ENCODE assay signal across 8 cellular contexts in genomic region chr19:41785653-41786052, GRCh38. TPM values are rescaled to one million over a fixed set of nuclear protein-coding genes. Genes with fewer than 3 reads are reported as not detected.
DNase-seq lines count a peak whose midpoint lies in the region; ATAC-seq and TF ChIP-seq lines count a peak whose summit lies in the region.

No MANE protein-coding gene starts in this region.

- H3K79me2 ChIP-seq in KMS-11 (ENCODE audit: insufficient read depth, low read depth) (no peaks in the 10 kb centered on the region), OCI-LY7 (ENCODE audit: insufficient read depth, low read depth, low read length) (no peaks in the 10 kb centered on the region)

- POLR2A ChIA-PET in OCI-LY7 (lab: Charles Lee) = interaction anchor here (1.1 to 1.4 kb wide), 2 partner anchors 10 to 60 kb away, joined by 3 read pairs; partner anchors contain the start of gene CEACAM3

- BruUV-seq in OCI-LY7 (replicated peaks; lab: Mats Ljungman, UMichigan) = no TSS peak

- 2 to 3% methylated on average over 10 of the region's 10 CpGs for WGBS in thyroid gland, 2 donors

- H3K27me3 ChIP-seq in KMS-11 (ENCODE audit: insufficient read depth, low read depth) (peaks cover 79% of the 10 kb centered on the region), neutrophil (no peaks in the 10 kb centered on the region), thyroid gland (no peaks in the 10 kb centered on the region)

- H2AFZ ChIP-seq in KMS-11 (ENCODE audit: low read depth) (0 out of 2 replicates have a peak overlapping the region, but pooled peaks have one; percentile 3), OCI-LY7 (ENCODE audit: low read length) (peak overlapping the region; percentile 98)

- H3K4me3 ChIP-seq in KMS-11 (IDR thresholded peaks at IDR 0.05; ENCODE audit: insufficient read depth, low read depth, low read length) (no peak overlapping the region), OCI-LY7 (ENCODE audit: low read depth, low read length, poor library complexity, severe bottlenecking) (peak overlapping the region; percentile 15), neutrophil (ENCODE audit: low read depth in 1 of 2, low read length in 1 of 2) (peak overlapping the region; percentile 45 to 54), thyroid gland (replicated peaks in 1 of 3) (no peak overlapping the region)

- no peaks in the 10 kb centered on the region for H3K9me2 ChIP-seq in OCI-LY7 (ENCODE audit: insufficient read depth, low read length)

- H3K4me2 ChIP-seq in KMS-11 (no peak overlapping the region), OCI-LY7 (ENCODE audit: low read length) (peak overlapping the region; percentile 52)

- peak; percentile 86 for DNase-seq in DMS53 treated with DMSO at 0.1 percent for 48 hours (lab: John Stamatoyannopoulos, UW; ENCODE audit: unreplicated experiment)
- DNase-seq in OCI-LY7 (ENCODE audit: low spot score) = peak; percentile 88
- peak; percentile 65 for DNase-seq in activated T-cell treated with anti-CD3 and anti-CD28 coated beads, Interleukin-2, amount 50 U/mL, for 1 hour
- peak; percentile 67 for DNase-seq in fibroblast of peridontal ligament (ENCODE audit: extremely low read depth)
- peak; percentile 56 to 66 for DNase-seq in thyroid gland

- no peaks in the 10 kb centered on the region for H3K36me3 ChIP-seq in KMS-11 (ENCODE audit: insufficient read depth)
- no peaks in the 10 kb centered on the region for H3K36me3 ChIP-seq in OCI-LY7 (ENCODE audit: insufficient read depth, low read length)
- H3K36me3 ChIP-seq in neutrophil = no peaks in the 10 kb centered on the region
- H3K36me3 ChIP-seq in thyroid gland = no peaks in the 10 kb centered on the region

- no peak for TF ChIP-seq POLR2A in thyroid gland (IDR thresholded peaks at IDR 0.05)

- H3K27ac ChIP-seq in KMS-11 (no peak overlapping the region), OCI-LY7 (ENCODE audit: low read depth, low read length, poor library complexity, severe bottlenecking) (no peak overlapping the region), neutrophil (peak overlapping the region; percentile 79), thyroid gland (no peak overlapping the region)

- H4K20me1 ChIP-seq in KMS-11 (ENCODE audit: insufficient read depth) = no peaks in the 10 kb centered on the region
- H4K20me1 ChIP-seq in OCI-LY7 (ENCODE audit: insufficient read depth, low read length) = no peaks in the 10 kb centered on the region

- H3K9me3 ChIP-seq in OCI-LY7 (ENCODE audit: low read length) = no peaks in the 10 kb centered on the region
- H3K9me3 ChIP-seq in neutrophil = no peaks in the 10 kb centered on the region
- H3K9me3 ChIP-seq in thyroid gland = no peaks in the 10 kb centered on the region

- H3K4me1 ChIP-seq in KMS-11 (ENCODE audit: low read depth, poor library complexity, severe bottlenecking) (no peaks in the 10 kb centered on the region), OCI-LY7 (ENCODE audit: insufficient read depth, low read length, poor library complexity, severe bottlenecking) (peaks cover 22% of the 10 kb centered on the region), neutrophil (ENCODE audit: control insufficient read depth in 1 of 2, insufficient read depth in 1 of 2, low read depth in 1 of 2, low read length in 1 of 2) (peaks cover 41 to 45% of the 10 kb centered on the region in 2 experiments), thyroid gland (no peaks in the 10 kb centered on the region)

- TF ChIP-seq CTCF in KMS-11 (conservative IDR thresholded peaks at IDR 0.05; ENCODE audit: low read depth, low read length) = peak; percentile 94
- peak; percentile 94 for TF ChIP-seq CTCF in OCI-LY7 (conservative IDR thresholded peaks at IDR 0.05; ENCODE audit: low read length)
- peak; percentile 89 for TF ChIP-seq CTCF in neutrophil (IDR thresholded peaks at IDR 0.05)
- TF ChIP-seq CTCF in thyroid gland (IDR thresholded peaks at IDR 0.05) = peak; percentile 58 to 77 (median 68)

- CTCF ChIA-PET in OCI-LY7 (lab: Charles Lee; ENCODE audit: unreplicated experiment) = interaction anchor here (0.7 kb wide), 1 partner anchor 34 kb away, joined by 4 read pairs; no protein-coding TSS in a partner anchor

- no peak overlapping the region for H3K9ac ChIP-seq in KMS-11

- intact Hi-C loops in OCI-LY7 (cut with micrococcal nuclease; ENCODE audit: unreplicated experiment) = loop anchor here (1.0 to 2.0 kb wide), 2 partner anchors 32 to 35 kb away; no protein-coding TSS in a partner anchor
- intact Hi-C loops in thyroid gland (cut with DNase I) = no loop called here

- ATAC-seq in GM21526 (IDR thresholded peaks at IDR 0.05; ENCODE audit: low FRiP score, unreplicated experiment) = no peak

RNA-seq across cellular contexts. Expression of gene CEACAM3, which starts 10.7 kb away (rescaled TPM):
- not detected in 2 replicates for total RNA-seq in OCI-LY7 (2014; rRNA removed; shearing (Covaris generic))
- not detected in 2 replicates for total RNA-seq in OCI-LY7 (2022)
- total RNA-seq in thyroid gland = not detected

RNA-seq across cellular contexts. Expression of gene CEACAM6, which starts 30.3 kb away (rescaled TPM):
- not detected in 2 replicates for total RNA-seq in OCI-LY7 (2014; rRNA removed; shearing (Covaris generic))
- total RNA-seq in OCI-LY7 (2022) (not detected in 2 replicates), thyroid gland (under 1 TPM in 2 of 4 donors, not detected in 2; 0.11 to 0.13 TPM)

RNA-seq across cellular contexts. Expression of gene LYPD4, which starts 58.8 kb away (rescaled TPM):
- total RNA-seq in OCI-LY7 (2014; rRNA removed; shearing (Covaris generic)) = not detected in 2 replicates
- total RNA-seq in OCI-LY7 (2022) = not detected in 2 replicates
- not detected for total RNA-seq in thyroid gland

RNA-seq across cellular contexts. Expression of gene DMRTC2, which starts 59.2 kb away (rescaled TPM):
- total RNA-seq in OCI-LY7 (2014; rRNA removed; shearing (Covaris generic)) = not detected in 2 replicates
- total RNA-seq in OCI-LY7 (2022) = not detected in 2 replicates
- total RNA-seq in thyroid gland = under 1 TPM in 1 of 4 donors, not detected in 3; 0.13 TPM

Comparison
In these comparisons a context has a peak if more than half of its experiments do, and no peak if none do; other contexts are left out.
1. H3K4me3 ChIP-seq: peak in OCI-LY7 (single experiment) and neutrophil (2 of 2); none in KMS-11 (single experiment) and thyroid gland (0 of 3).
2. Peak in every context shown above with its lines, with median percentiles within 50 percentile points of each other: DNase-seq and CTCF ChIP-seq.